In genomic region chr15:90221251-90221900, GRCh38 we compare ENCODE assay signal across 8 cellular contexts. TPM values are rescaled to one million over a fixed set of nuclear protein-coding genes. Genes with fewer than 3 reads are reported as not detected.
A peak's percentile ranks its signal among the peaks of the same experiment; 100 is the strongest.
DNase-seq lines count a peak whose midpoint lies in the region; ATAC-seq and TF ChIP-seq lines count a peak whose summit lies in the region.

No MANE protein-coding gene starts in this region.

- H3K9me3 Mint-ChIP-seq in activated naive CD4-positive, alpha-beta T cell treated with anti-CD3 and anti-CD28 coated beads, Interleukin-2, amount 50 U/mL, for 72 hours = no peaks in the 10 kb centered on the region
- peaks cover 0 to 1% (median 0%) of the 10 kb centered on the region in 11 donors for H3K9me3 Mint-ChIP-seq in naive thymus-derived CD4-positive, alpha-beta T cell

- H3K4me3 ChIP-seq in NB4 (ENCODE audit: low read depth, low read length) (no peak overlapping the region), fibroblast of lung (replicated peaks in 1 of 4; ENCODE audit: control extremely low read depth in 1 of 4, insufficient read depth in 1 of 4, low read depth in 3 of 4, low read length in 4 of 4) (no peak overlapping the region)
- no peak overlapping the region for H3K4me3 ChIP-seq in naive thymus-derived CD4-positive, alpha-beta T cell (ENCODE audit: low read length)

- H3K9ac ChIP-seq in fibroblast of lung (ENCODE audit: insufficient read depth, low read length) = no peak overlapping the region

- no peaks in the 10 kb centered on the region for H3K27me3 Mint-ChIP-seq in naive thymus-derived CD4-positive, alpha-beta T cell

- POLR2A ChIA-PET in naive thymus-derived CD4-positive, alpha-beta T cell (lab: Charles Lee) = interaction anchor here (0.7 to 2.0 kb wide), 3 partner anchors 12 to 80 kb away, joined by 3 to 10 read pairs (median 5); partner anchors contain the start of genes CIB1, GDPGP1 and SEMA4B

- H3K27me3 ChIP-seq in fibroblast of lung (ENCODE audit: control insufficient read depth, insufficient read depth, low read length) = no peaks in the 10 kb centered on the region
- no peaks in the 10 kb centered on the region for H3K27me3 ChIP-seq in naive thymus-derived CD4-positive, alpha-beta T cell (ENCODE audit: control insufficient read depth in 2 of 2, insufficient read depth in 2 of 2, low read length in 2 of 2)

- no peak for TF ChIP-seq POLR2A in NB4 (IDR thresholded peaks at IDR 0.05; ENCODE audit: extremely low read depth, insufficient read length)

- no peaks in the 10 kb centered on the region for H4K20me1 ChIP-seq in fibroblast of lung (ENCODE audit: control insufficient read depth, extremely low read depth, insufficient read depth, low read length)

- no peaks in the 10 kb centered on the region for H3K79me2 ChIP-seq in fibroblast of lung (ENCODE audit: control insufficient read depth, insufficient read depth, low read length)

- no peak overlapping the region for H3K27ac ChIP-seq in fibroblast of lung (ENCODE audit: insufficient read depth, low read length)
- H3K27ac ChIP-seq in naive thymus-derived CD4-positive, alpha-beta T cell (ENCODE audit: low read depth, low read length) = no peak overlapping the region

- no peaks in the 10 kb centered on the region for H3K9me3 ChIP-seq in fibroblast of lung (ENCODE audit: control insufficient read depth, insufficient read depth, low read depth, low read length)
- no peaks in the 10 kb centered on the region for H3K9me3 ChIP-seq in naive thymus-derived CD4-positive, alpha-beta T cell (ENCODE audit: control insufficient read depth in 2 of 3, low read length in 3 of 3)

- no peak overlapping the region for H3K4me2 ChIP-seq in fibroblast of lung (ENCODE audit: extremely low read depth, insufficient read depth, low read length)

- CTCF ChIA-PET in naive thymus-derived CD4-positive, alpha-beta T cell (lab: Charles Lee) = interaction anchor here (0.8 to 1.9 kb wide), 4 partner anchors 12 to 79 kb away, joined by 3 to 6 read pairs (median 4); no protein-coding TSS in a partner anchor

- peak; percentile 50 to 66 for ATAC-seq in activated naive CD4-positive, alpha-beta T cell treated with anti-CD3 and anti-CD28 coated beads, Interleukin-2, amount 50 U/mL, for 72 hours
- peak; percentile 37 for ATAC-seq in naive thymus-derived CD4-positive, alpha-beta T cell
- ATAC-seq in HG02884 (IDR thresholded peaks at IDR 0.05; ENCODE audit: unreplicated experiment) = no peak

- intact Hi-C loops in naive thymus-derived CD4-positive, alpha-beta T cell (cut with micrococcal nuclease) = no loop called here

- peaks cover 3% of the 10 kb centered on the region for H3K4me1 ChIP-seq in fibroblast of lung (ENCODE audit: control insufficient read depth, extremely low read depth, insufficient read depth, low read length)
- H3K4me1 ChIP-seq in naive thymus-derived CD4-positive, alpha-beta T cell (ENCODE audit: control insufficient read depth in 2 of 2, insufficient read depth in 2 of 2, low read length in 2 of 2) = no peaks in the 10 kb centered on the region

- TF ChIP-seq CTCF in NB4 (IDR thresholded peaks at IDR 0.05; ENCODE audit: low read depth, low read length) (peak; percentile 94), fibroblast of lung (conservative IDR thresholded peaks at IDR 0.05 in 1 of 2, IDR thresholded peaks at IDR 0.05 in 1 of 2; ENCODE audit: low read depth in 1 of 2, low read length in 2 of 2) (peak; percentile 93 to 95)

- H3K4me3 Mint-ChIP-seq in naive thymus-derived CD4-positive, alpha-beta T cell = no peak overlapping the region

- no peak overlapping the region for H2AFZ ChIP-seq in fibroblast of lung (ENCODE audit: low read length)

- DNase-seq in activated naive CD4-positive, alpha-beta T cell treated with anti-CD3 and anti-CD28 coated beads, Interleukin-2, amount 50 U/mL, for 72 hours (ENCODE audit: low spot score in 2 of 2) = peak in 1 of 2 donors; percentile 41
- DNase-seq in activated naive CD4-positive, alpha-beta T cell (lab: John Stamatoyannopoulos, UW) = no peak
- DNase-seq in NB4 (ENCODE audit: low read depth) (peak; percentile 75), T1000 (lab: John Stamatoyannopoulos, UW) (peak; percentile 43), fibroblast of lung (ENCODE audit: low read depth in 2 of 2) (peak; percentile 77 to 92), KG1 (lab: John Stamatoyannopoulos, UW) (no peak)
- no peak for DNase-seq in naive thymus-derived CD4-positive, alpha-beta T cell

- H3K4me1 Mint-ChIP-seq in naive thymus-derived CD4-positive, alpha-beta T cell = peaks cover 7 to 19% (median 10%) of the 10 kb centered on the region in 7 donors

- no peak overlapping the region for H3K27ac Mint-ChIP-seq in activated naive CD4-positive, alpha-beta T cell treated with anti-CD3 and anti-CD28 coated beads, Interleukin-2, amount 50 U/mL, for 72 hours
- no peak overlapping the region for H3K27ac Mint-ChIP-seq in naive thymus-derived CD4-positive, alpha-beta T cell

- no peaks in the 10 kb centered on the region for H3K36me3 ChIP-seq in fibroblast of lung (ENCODE audit: control insufficient read depth, insufficient read depth, low read length)
- peaks cover 0 to 44% (median 6%) of the 10 kb centered on the region in 3 experiments for H3K36me3 ChIP-seq in naive thymus-derived CD4-positive, alpha-beta T cell (ENCODE audit: control insufficient read depth in 2 of 3, insufficient read depth in 3 of 3, low read length in 3 of 3)

- no peaks in the 10 kb centered on the region for H3K36me3 Mint-ChIP-seq in activated naive CD4-positive, alpha-beta T cell treated with anti-CD3 and anti-CD28 coated beads, Interleukin-2, amount 50 U/mL, for 72 hours
- H3K36me3 Mint-ChIP-seq in naive thymus-derived CD4-positive, alpha-beta T cell = peaks cover 0 to 11% (median 5%) of the 10 kb centered on the region in 5 donors

RNA-seq across cellular contexts. Expression of gene CIB1, which starts 12.4 kb away (rescaled TPM):
- 100 to 1,000 TPM; 114 to 150 TPM for total RNA-seq in activated naive CD4-positive, alpha-beta T cell treated with anti-CD3 and anti-CD28 coated beads, Interleukin-2, amount 50 U/mL, for 72 hours
- total RNA-seq in fibroblast of lung = 17.7 and 27.7 TPM in 2 replicates
- 42.7 and 62.2 TPM in 2 replicates for polyA plus RNA-seq in fibroblast of lung
- polyA plus RNA-seq in fibroblast of lung (2012) = 58.8 and 95.0 TPM in 2 replicates
- 52.8 and 118 TPM in 2 replicates for polyA minus RNA-seq in fibroblast of lung (ENCODE audit: low replicate concordance)
- total RNA-seq in naive thymus-derived CD4-positive, alpha-beta T cell = 100 to 1,000 TPM in 3 of 5 experiments, 10 to 100 TPM in 2; 76.8 to 149 (median 127) TPM
- 100 to 1,000 TPM; 224 to 229 TPM for polyA plus RNA-seq in naive thymus-derived CD4-positive, alpha-beta T cell

RNA-seq across cellular contexts. Expression of gene GDPGP1, which starts 12.6 kb away (rescaled TPM):
- 1 to 10 TPM; 3.1 to 7.6 TPM for total RNA-seq in activated naive CD4-positive, alpha-beta T cell treated with anti-CD3 and anti-CD28 coated beads, Interleukin-2, amount 50 U/mL, for 72 hours
- 6.2 and 9.7 TPM in 2 replicates for total RNA-seq in fibroblast of lung
- 1.9 and 2.5 TPM in 2 replicates for polyA plus RNA-seq in fibroblast of lung
- 2.3 and 2.8 TPM in 2 replicates for polyA plus RNA-seq in fibroblast of lung (2012)
- 9.3 and 11.3 TPM in 2 replicates for polyA minus RNA-seq in fibroblast of lung (ENCODE audit: low replicate concordance)
- total RNA-seq in naive thymus-derived CD4-positive, alpha-beta T cell = 10 to 100 TPM in 4 of 5 experiments, 1 to 10 TPM in 1; 7.3 to 16.3 (median 14.9) TPM
- polyA plus RNA-seq in naive thymus-derived CD4-positive, alpha-beta T cell = 1 to 10 TPM in 1 of 2 donors, under 1 TPM in 1; 0.61 to 1.2 TPM

RNA-seq across cellular contexts. Expression of gene SEMA4B, which starts 20.2 kb away (rescaled TPM):
- total RNA-seq in activated naive CD4-positive, alpha-beta T cell treated with anti-CD3 and anti-CD28 coated beads, Interleukin-2, amount 50 U/mL, for 72 hours = 10 to 100 TPM in 1 of 2 donors, 1 to 10 TPM in 1; 8.9 to 19.1 TPM
- 14.1 and 30.4 TPM in 2 replicates for total RNA-seq in fibroblast of lung
- 9.5 and 12.8 TPM in 2 replicates for polyA plus RNA-seq in fibroblast of lung
- 13.4 and 13.5 TPM in 2 replicates for polyA plus RNA-seq in fibroblast of lung (2012)
- polyA minus RNA-seq in fibroblast of lung (ENCODE audit: low replicate concordance) = 28.5 and 73.0 TPM in 2 replicates
- total RNA-seq in naive thymus-derived CD4-positive, alpha-beta T cell = 10 to 100 TPM; 15.9 to 31.0 (median 20.7) TPM
- 10 to 100 TPM in 1 of 2 donors, 1 to 10 TPM in 1; 5.6 to 11.0 TPM for polyA plus RNA-seq in naive thymus-derived CD4-positive, alpha-beta T cell

RNA-seq across cellular contexts. Expression of gene TTLL13, which starts 28.0 kb away (rescaled TPM):
- total RNA-seq in activated naive CD4-positive, alpha-beta T cell treated with anti-CD3 and anti-CD28 coated beads, Interleukin-2, amount 50 U/mL, for 72 hours = 1 to 10 TPM in 1 of 2 donors, under 1 TPM in 1; 0.49 to 1.0 TPM
- total RNA-seq in fibroblast of lung = under 0.01 TPM in 1 of 2 replicates, not detected in the other
- 0.03 and 0.08 TPM in 2 replicates for polyA plus RNA-seq in fibroblast of lung
- polyA plus RNA-seq in fibroblast of lung (2012) = not detected in 2 replicates
- not detected in 2 replicates for polyA minus RNA-seq in fibroblast of lung (ENCODE audit: low replicate concordance)
- total RNA-seq in naive thymus-derived CD4-positive, alpha-beta T cell = 1 to 10 TPM in 1 of 5 experiments, under 1 TPM in 3, not detected in 1; 0.40 to 1.8 (median 0.63) TPM
- polyA plus RNA-seq in naive thymus-derived CD4-positive, alpha-beta T cell = not detected

RNA-seq across cellular contexts. Expression of gene NGRN, which starts 44.1 kb away (rescaled TPM):
- total RNA-seq in activated naive CD4-positive, alpha-beta T cell treated with anti-CD3 and anti-CD28 coated beads, Interleukin-2, amount 50 U/mL, for 72 hours = 10 to 100 TPM; 17.8 to 36.2 TPM
- 96.1 and 96.8 TPM in 2 replicates for total RNA-seq in fibroblast of lung
- polyA plus RNA-seq in fibroblast of lung = 55.3 and 58.7 TPM in 2 replicates
- 50.7 and 54.0 TPM in 2 replicates for polyA plus RNA-seq in fibroblast of lung (2012)
- 23.5 and 24.6 TPM in 2 replicates for polyA minus RNA-seq in fibroblast of lung (ENCODE audit: low replicate concordance)
- total RNA-seq in naive thymus-derived CD4-positive, alpha-beta T cell = 10 to 100 TPM; 34.1 to 51.5 (median 48.4) TPM
- 10 to 100 TPM; 29.7 to 48.5 TPM for polyA plus RNA-seq in naive thymus-derived CD4-positive, alpha-beta T cell

Comparison
In these comparisons a context has a peak if more than half of its experiments do, and no peak if none do; other contexts are left out.
1. DNase-seq: peak in NB4 (single experiment), T1000 (single experiment) and fibroblast of lung (2 of 2); none in activated naive CD4-positive, alpha-beta T cell (0 of 4), naive thymus-derived CD4-positive, alpha-beta T cell (0 of 9) and KG1 (single experiment).